In the genomic region with DNA sequence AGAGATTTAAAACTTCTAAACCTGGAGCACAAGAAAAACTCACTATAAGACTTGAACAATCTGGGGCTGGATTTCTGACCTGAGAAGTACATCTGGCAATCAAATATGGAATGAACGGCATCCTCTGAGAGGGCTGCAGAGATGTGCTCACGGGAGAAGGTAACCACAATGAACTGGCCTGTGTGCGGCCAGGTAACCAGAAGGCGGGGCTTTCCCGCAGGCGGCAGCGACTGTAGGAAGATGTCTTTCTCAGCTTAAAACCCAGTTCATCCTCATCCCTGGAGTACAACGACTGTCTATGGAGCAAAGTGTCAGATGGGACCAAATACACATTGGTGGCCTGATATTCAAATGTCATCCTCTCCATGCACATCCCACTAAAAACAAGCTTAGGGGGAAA, we compare ENCODE assay signal across 8 cellular contexts. TPM values are rescaled to one million over a fixed set of nuclear protein-coding genes. Genes with fewer than 3 reads are reported as not detected.
A peak's percentile ranks its signal among the peaks of the same experiment; 100 is the strongest.
DNase-seq lines count a peak whose midpoint lies in the region; ATAC-seq and TF ChIP-seq lines count a peak whose summit lies in the region.

No MANE protein-coding gene starts in this region.

- in situ Hi-C loops in Caki2 (cut with HindIII; ENCODE audit: low pct_unique_long_range_greater_than_20kb, low sequenced_read_pairs): no loop called here

- H2AK5ac ChIP-seq in neuronal stem cell (ENCODE audit: low read depth, low read length): no peak overlapping the region

- TF ChIP-seq CTCF in MM.1S (IDR thresholded peaks at IDR 0.05; ENCODE audit: low read length) (no peak), omental fat pad (IDR thresholded peaks at IDR 0.05) (no peak)

- no peaks in the 10 kb centered on the region for H4K20me1 ChIP-seq in MM.1S (ENCODE audit: insufficient read depth, low read length)

- no peaks in the 10 kb centered on the region for H3K9me2 ChIP-seq in MM.1S (replicated peaks; ENCODE audit: insufficient read depth, low read length)

- no peak overlapping the region for H3K14ac ChIP-seq in neuronal stem cell (ENCODE audit: low read length)

- H3F3A ChIP-seq in MM.1S (ENCODE audit: insufficient read depth, low read length): peaks cover 41% of the 10 kb centered on the region

- no peak overlapping the region for H2BK5ac ChIP-seq in neuronal stem cell (ENCODE audit: low read length)

- H3K27me3 ChIP-seq in MM.1S (replicated peaks; ENCODE audit: insufficient read depth, low read length) (no peaks in the 10 kb centered on the region), neuronal stem cell (ENCODE audit: control insufficient read depth in 3 of 3, insufficient read depth in 3 of 3, low read depth in 1 of 3, low read length in 3 of 3) (no peaks in the 10 kb centered on the region)
- H3K27me3 ChIP-seq in effector memory CD4-positive, alpha-beta T cell (replicated peaks; ENCODE audit: control insufficient read depth, insufficient read depth, low read length, poor library complexity, severe bottlenecking): no peaks in the 10 kb centered on the region

- H3K9me3 ChIP-seq in MM.1S (replicated peaks; ENCODE audit: insufficient read depth, low read length): no peaks in the 10 kb centered on the region
- H3K9me3 ChIP-seq in effector memory CD4-positive, alpha-beta T cell (ENCODE audit: control insufficient read depth, low read length): no peaks in the 10 kb centered on the region
- H3K9me3 ChIP-seq in neuronal stem cell (replicated peaks in 1 of 2; ENCODE audit: control insufficient read depth in 2 of 2, insufficient read depth in 1 of 2, low read depth in 1 of 2, low read length in 2 of 2): no peaks in the 10 kb centered on the region

- H3K4me2 ChIP-seq in MM.1S (ENCODE audit: low read depth, low read length): peak overlapping the region; percentile 70
- H3K4me2 ChIP-seq in neuronal stem cell (ENCODE audit: insufficient read depth, low read length, poor library complexity, severe bottlenecking): peak overlapping the region; percentile 92

- H3K79me2 ChIP-seq in MM.1S (ENCODE audit: low read length): peaks cover 54% of the 10 kb centered on the region

- DNase-seq in Caki2 (ENCODE audit: low read depth): peak; percentile 31
- peak; percentile 62 for DNase-seq in MM.1S
- DNase-seq in effector memory CD4-positive, alpha-beta T cell: no peak
- DNase-seq in neuronal stem cell (ENCODE audit: low spot score): no peak
- DNase-seq in NCI-H2107 (lab: John Stamatoyannopoulos, UW): no peak
- DNase-seq in SIG-M5 treated with dmso at 0.1 percent for 504 hours (lab: John Stamatoyannopoulos, UW; ENCODE audit: unreplicated experiment): no peak
- no peak for DNase-seq in omental fat pad (ENCODE audit: low spot score)

- H3K9ac ChIP-seq in MM.1S (ENCODE audit: low read length): no peak overlapping the region
- no peak overlapping the region for H3K9ac ChIP-seq in neuronal stem cell (ENCODE audit: low read depth, low read length, poor library complexity)

- no peak overlapping the region for H2BK15ac ChIP-seq in neuronal stem cell (ENCODE audit: low read length)

- no peak overlapping the region for H3K23ac ChIP-seq in neuronal stem cell (ENCODE audit: low read depth, low read length, poor library complexity)

- H3K79me1 ChIP-seq in neuronal stem cell (ENCODE audit: low read depth, low read length): peaks cover 9% of the 10 kb centered on the region

- peaks cover 31% of the 10 kb centered on the region for H3K4me1 ChIP-seq in MM.1S (ENCODE audit: low read length)
- peaks cover 17% of the 10 kb centered on the region for H3K4me1 ChIP-seq in effector memory CD4-positive, alpha-beta T cell (ENCODE audit: control insufficient read depth, insufficient read depth, low read length, poor library complexity, severe bottlenecking)
- H3K4me1 ChIP-seq in neuronal stem cell (ENCODE audit: control insufficient read depth in 2 of 2, insufficient read depth in 1 of 2, low read depth in 1 of 2, low read length in 2 of 2): peaks cover 3% of the 10 kb centered on the region in 2 donors

- no peak overlapping the region for H4K91ac ChIP-seq in neuronal stem cell (ENCODE audit: low read depth, low read length, poor library complexity)

- H3K27ac ChIP-seq in MM.1S (ENCODE audit: low read length) (peak overlapping the region; percentile 3; the same call in 1 of the 2 replicates), neuronal stem cell (replicated peaks; ENCODE audit: low read length) (no peak overlapping the region)
- peak overlapping the region; percentile 75 for H3K27ac ChIP-seq in effector memory CD4-positive, alpha-beta T cell (ENCODE audit: insufficient read depth, low read length, poor library complexity, severe bottlenecking)

- H2BK120ac ChIP-seq in neuronal stem cell (ENCODE audit: low read depth, low read length): no peak overlapping the region

- H3K4me3 ChIP-seq in MM.1S (ENCODE audit: low read length): peak overlapping the region; percentile 88
- peak overlapping the region; percentile 84 for H3K4me3 ChIP-seq in effector memory CD4-positive, alpha-beta T cell (ENCODE audit: insufficient read depth, low read depth, low read length, poor library complexity, severe bottlenecking)
- H3K4me3 ChIP-seq in neuronal stem cell (ENCODE audit: low read length in 2 of 2): peak overlapping the region in 1 of 2 donors; percentile 66

- ATAC-seq in omental fat pad (ENCODE audit: low FRiP score): no peak
- no peak for ATAC-seq in HG03354 (IDR thresholded peaks at IDR 0.05; ENCODE audit: poor library complexity, severe bottlenecking, unreplicated experiment)

- H3K18ac ChIP-seq in neuronal stem cell (ENCODE audit: low read length): no peak overlapping the region

- no CpG with 5 or more reads among the region's 8 CpGs for WGBS in neuronal stem cell (ENCODE audit: extremely low coverage in 2 of 2, insufficient read length in 2 of 2, insufficient replicate concordance in 1 of 2), 2 donors

- no peak overlapping the region for H2BK12ac ChIP-seq in neuronal stem cell (ENCODE audit: low read length)

- H2AFZ ChIP-seq in MM.1S (ENCODE audit: low read length) (no peak overlapping the region), neuronal stem cell (ENCODE audit: low read length) (no peak overlapping the region)

- no peak overlapping the region for H3K4ac ChIP-seq in neuronal stem cell (ENCODE audit: low read length)

- no peaks in the 10 kb centered on the region for H3K36me3 ChIP-seq in MM.1S (replicated peaks; ENCODE audit: insufficient read depth, low read length)
- no peaks in the 10 kb centered on the region for H3K36me3 ChIP-seq in effector memory CD4-positive, alpha-beta T cell (ENCODE audit: control insufficient read depth, insufficient read depth, low read length)
- no peaks in the 10 kb centered on the region for H3K36me3 ChIP-seq in neuronal stem cell (replicated peaks in 1 of 2; ENCODE audit: control insufficient read depth in 2 of 2, insufficient read depth in 2 of 2, low read length in 2 of 2)

- no peak overlapping the region for H4K8ac ChIP-seq in neuronal stem cell (ENCODE audit: low read depth, low read length)

RNA-seq across cellular contexts. Expression of gene MICAL3, which starts 24.5 kb away (rescaled TPM):
- total RNA-seq in Caki2 (2014; rRNA removed; shearing (Covaris generic); ENCODE audit: low replicate concordance): 12.3 and 14.5 TPM in 2 replicates
- 9.6 TPM for polyA plus RNA-seq in neuronal stem cell (2013, experiment 1 of 2)
- polyA plus RNA-seq in neuronal stem cell (2013, experiment 2 of 2): 9.0 TPM
- total RNA-seq in omental fat pad: 10 to 100 TPM; 23.9 to 49.2 (median 34.5) TPM

Comparison
In these comparisons a context has a peak if more than half of its experiments do, and no peak if none do; other contexts are left out.
1. DNase-seq: peak in Caki2 (single experiment) and MM.1S (single experiment); none in effector memory CD4-positive, alpha-beta T cell (0 of 3), neuronal stem cell (single experiment), NCI-H2107 (single experiment), SIG-M5 treated with dmso at 0.1 percent for 504 hours (single experiment) and omental fat pad (single experiment).